8 cellular contexts compared by ENCODE assay signal in the genomic region with DNA sequence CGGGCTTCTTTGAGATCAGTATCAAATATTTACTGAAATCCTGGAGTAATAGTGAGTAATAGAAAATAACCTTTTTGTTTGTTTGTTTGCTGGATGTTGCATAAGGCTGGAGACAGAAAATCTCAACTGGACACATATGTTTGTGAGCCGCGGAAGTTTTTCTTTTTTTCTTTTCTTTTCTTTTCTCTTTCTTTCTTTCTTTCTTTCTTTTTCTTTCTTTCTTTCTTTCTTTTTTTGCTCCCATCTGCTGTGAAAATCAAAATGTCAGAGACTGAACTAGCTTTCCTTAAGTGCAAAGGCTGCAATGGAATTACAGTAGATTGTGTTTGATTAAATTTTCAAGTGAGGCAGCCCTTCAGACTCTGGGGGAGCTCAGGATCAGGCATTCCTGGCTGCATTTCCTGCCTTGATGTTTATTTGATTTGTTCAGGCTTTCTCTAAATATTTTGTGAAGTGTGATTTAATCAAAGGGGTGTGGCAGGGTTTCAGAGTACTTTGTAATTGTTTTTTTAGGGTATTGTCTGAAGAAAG. TPM values are rescaled to one million over a fixed set of nuclear protein-coding genes. Genes with fewer than 3 reads are reported as not detected.
A peak's percentile ranks its signal among the peaks of the same experiment; 100 is the strongest.
DNase-seq lines count a peak whose midpoint lies in the region; ATAC-seq and TF ChIP-seq lines count a peak whose summit lies in the region.

No MANE protein-coding gene starts in this region.

- WGBS in HUES64: 51% methylated on average over 3 of the region's 3 CpGs

- POLR2A ChIA-PET in AG04449 (lab: Yijun Ruan, JAX): no interaction called here

- H3K4me3 ChIP-seq in AG04449 (ENCODE audit: low read depth, low read length) (peak overlapping the region; percentile 68), HUES64 (ENCODE audit: low read length) (peak overlapping the region; percentile 77), breast epithelium (peak overlapping the region; percentile 70 to 85 (median 74)), mononuclear cell (ENCODE audit: low read length) (peak overlapping the region; percentile 69)

- no peak for DNase-seq in AG04449 (ENCODE audit: low read depth, low spot score)
- DNase-seq in breast epithelium (ENCODE audit: low spot score in 2 of 2): no peak
- DNase-seq in NCI-H1694 (lab: John Stamatoyannopoulos, UW): no peak

- TF ChIP-seq CTCF in AG04449 (IDR thresholded peaks at IDR 0.05; ENCODE audit: insufficient read depth, low read length, missing control alignments) (no peak), breast epithelium (IDR thresholded peaks at IDR 0.05) (no peak)

- peak overlapping the region; percentile 62; the same call in 1 of the 2 replicates for H3K9ac ChIP-seq in HUES64 (ENCODE audit: low read depth, low read length)

- no peaks in the 10 kb centered on the region for H3K36me3 ChIP-seq in HUES64 (ENCODE audit: insufficient read depth, low read length)
- H3K36me3 ChIP-seq in breast epithelium: no peaks in the 10 kb centered on the region

- H3K27me3 ChIP-seq in HUES64 (ENCODE audit: insufficient read depth, low read length) (no peaks in the 10 kb centered on the region), breast epithelium (no peaks in the 10 kb centered on the region), mononuclear cell (ENCODE audit: insufficient read depth, low read length) (no peaks in the 10 kb centered on the region)

- TF ChIP-seq POLR2A in breast epithelium (IDR thresholded peaks at IDR 0.05): no peak

- H3K4me1 ChIP-seq in HUES64 (ENCODE audit: insufficient read depth, low read length): peaks cover 33% of the 10 kb centered on the region
- H3K4me1 ChIP-seq in breast epithelium: no peaks in the 10 kb centered on the region
- H3K4me1 ChIP-seq in mononuclear cell (ENCODE audit: insufficient read depth, low read length): peaks cover 51% of the 10 kb centered on the region

- CTCF ChIA-PET in AG04449 (lab: Yijun Ruan, JAX): interaction anchor here (0.6 to 1.5 kb wide), 5 partner anchors 9 to 550 kb away, joined by 3 to 5 read pairs (median 3); no protein-coding TSS in a partner anchor

- H3K9me3 ChIP-seq in HUES64 (ENCODE audit: insufficient read depth, low read depth, low read length): no peaks in the 10 kb centered on the region
- no peaks in the 10 kb centered on the region for H3K9me3 ChIP-seq in breast epithelium
- H3K9me3 ChIP-seq in mononuclear cell (ENCODE audit: low read depth, low read length): no peaks in the 10 kb centered on the region

- no peak for ATAC-seq in activated CD4-positive, CD25-positive, alpha-beta regulatory T cell treated with anti-CD3 and anti-CD28 coated beads, Interleukin-2, amount 50 U/mL, for 24 hours
- ATAC-seq in GM19467 (IDR thresholded peaks at IDR 0.05; ENCODE audit: unreplicated experiment): no peak
- no peak for ATAC-seq in HG03457 (IDR thresholded peaks at IDR 0.05; ENCODE audit: unreplicated experiment)

- intact Hi-C loops in breast epithelium (cut with DNase I; ENCODE audit: low total_unique reads): no loop called here

- H3K27ac ChIP-seq in HUES64 (ENCODE audit: low read depth, low read length) (peak overlapping the region; percentile 73; the same call in 1 of the 2 replicates), breast epithelium (peak overlapping the region; percentile 84 to 90)

RNA-seq across cellular contexts. Expression of a gene that starts 0.3 kb away (rescaled TPM):
- polyA plus RNA-seq in HUES64 (2013, experiment 1 of 2): 2.7 TPM
- polyA plus RNA-seq in HUES64 (2013, experiment 2 of 2): 1.8 TPM
- total RNA-seq in breast epithelium: 10 to 100 TPM; 41.0 to 52.8 (median 46.4) TPM
- 12.5 TPM for total RNA-seq in mononuclear cell
